Comparison of ENCODE assay signal across 16 cellular contexts in genomic region chr22:49811014-49811791, GRCh38. TPM values are rescaled to one million over a fixed set of nuclear protein-coding genes. Genes with fewer than 3 reads are reported as not detected.
DNase-seq lines count a peak whose midpoint lies in the region; ATAC-seq, FAIRE-seq and TF ChIP-seq lines count a peak whose summit lies in the region.
"Had no signal": no experiment of that assay in that cellular context is flagged by ENCODE, and none has a peak within 500 bp of the region (broad histone marks: within the 10 kb centered on the region; RNA-seq: fewer than 3 reads in every experiment).

No MANE protein-coding gene starts in this region.

- no peaks in the 10 kb centered on the region for H3K9me3 Mint-ChIP-seq in stimulated activated naive CD8-positive, alpha-beta T cell treated with anti-CD3 and anti-CD28 coated beads, Interleukin-15, Interleukin-2, amounts not matched to agents 100 ng/mL and 50 ng/mL, for 24 hours
- no peaks in the 10 kb centered on the region for H3K9me3 Mint-ChIP-seq in activated CD8-positive, alpha-beta T cell treated with anti-CD3 and anti-CD28 coated beads, Interleukin-2, amount 10 ng/mL, durations not matched to agents 7 days and 5 days (ENCODE audit: insufficient read depth)

- peak overlapping the region; percentile 15 for H3K4me3 Mint-ChIP-seq in stimulated activated naive CD8-positive, alpha-beta T cell treated with anti-CD3 and anti-CD28 coated beads, Interleukin-15, Interleukin-2, amounts not matched to agents 100 ng/mL and 50 ng/mL, for 24 hours
- H3K4me3 Mint-ChIP-seq in activated CD8-positive, alpha-beta T cell treated with anti-CD3 and anti-CD28 coated beads, Interleukin-2, amount 10 ng/mL, durations not matched to agents 7 days and 5 days, result no peak overlapping the region
- H3K4me3 Mint-ChIP-seq: brain had no signal

- peak in 1 of 2 donors; percentile 25 for TF ChIP-seq RAD21 in liver (IDR thresholded peaks at IDR 0.05)

- no peak for DNase-seq in stimulated activated naive CD8-positive, alpha-beta T cell treated with anti-CD3 and anti-CD28 coated beads, Interleukin-15, Interleukin-2, amounts not matched to agents 100 U/mL and 50 U/mL, for 24 hours
- DNase-seq in activated CD8-positive, alpha-beta T cell treated with anti-CD3 and anti-CD28 coated beads, Interleukin-2, amount 10 ng/mL, durations not matched to agents 7 days and 5 days, result no peak
- DNase-seq in H54 (ENCODE audit: insufficient read length, low spot score) (no peak), occipital lobe (lab: John Stamatoyannopoulos, UW) (no peak), cerebellar cortex (ENCODE audit: low spot score) (no peak), NCI-H345 treated with DMSO at 0.1 percent for 48 hours (lab: John Stamatoyannopoulos, UW; ENCODE audit: unreplicated experiment) (no peak)
- DNase-seq: activated CD4-positive, alpha-beta T cell treated with anti-CD3 and anti-CD28 coated beads for 48 hours; DMS53; effector CD8-positive, alpha-beta T cell; KG1; NCI-H1417 treated with DMSO at 0.1 percent for 48 hours had no signal

- no peaks in the 10 kb centered on the region for H3K9me3 ChIP-seq in liver (ENCODE audit: control insufficient read depth in 4 of 4, low read length in 3 of 4)
- H3K9me3 ChIP-seq: prostate gland had no signal

- H3K27ac ChIP-seq in liver (ENCODE audit: low read depth in 1 of 2, low read length in 2 of 2), result peak overlapping the region; percentile 73 to 74
- H3K27ac ChIP-seq: HL-60, prostate gland had no signal

- peaks cover 85% of the 10 kb centered on the region for H3K4me1 Mint-ChIP-seq in stimulated activated naive CD8-positive, alpha-beta T cell treated with anti-CD3 and anti-CD28 coated beads, Interleukin-15, Interleukin-2, amounts not matched to agents 100 ng/mL and 50 ng/mL, for 24 hours (ENCODE audit: low read depth)
- H3K4me1 Mint-ChIP-seq in activated CD8-positive, alpha-beta T cell treated with anti-CD3 and anti-CD28 coated beads, Interleukin-2, amount 10 ng/mL, durations not matched to agents 7 days and 5 days (ENCODE audit: low read depth), result peaks cover 81% of the 10 kb centered on the region

- peaks cover 50% of the 10 kb centered on the region for H3K36me3 Mint-ChIP-seq in stimulated activated naive CD8-positive, alpha-beta T cell treated with anti-CD3 and anti-CD28 coated beads, Interleukin-15, Interleukin-2, amounts not matched to agents 100 ng/mL and 50 ng/mL, for 24 hours (ENCODE audit: low read depth)
- H3K36me3 Mint-ChIP-seq in activated CD8-positive, alpha-beta T cell treated with anti-CD3 and anti-CD28 coated beads, Interleukin-2, amount 10 ng/mL, durations not matched to agents 7 days and 5 days (ENCODE audit: low read depth), result peaks cover 71% of the 10 kb centered on the region

- no peak for FAIRE-seq in H54 (lab: Jason Lieb, UNC)

- TF ChIP-seq CTCF in liver (IDR thresholded peaks at IDR 0.05; ENCODE audit: low read depth, low read length, missing input control), result no peak

- peaks cover 13 to 34% (median 27%) of the 10 kb centered on the region in 4 donors for H3K4me1 ChIP-seq in liver (ENCODE audit: control insufficient read depth in 4 of 4, insufficient read depth in 4 of 4, low read length in 3 of 4)
- H3K4me1 ChIP-seq: prostate gland had no signal

- CTCF ChIA-PET in activated CD8-positive, alpha-beta T cell treated with anti-CD3 and anti-CD28 coated beads, Interleukin-2, amount 10 ng/mL, durations not matched to agents 7 days and 5 days (lab: Charles Lee), result no interaction called here

- no peaks in the 10 kb centered on the region for H3K27me3 ChIP-seq in liver (ENCODE audit: control insufficient read depth in 4 of 4, insufficient read depth in 4 of 4, low read length in 3 of 4)

- H3K4me3 ChIP-seq in liver (ENCODE audit: low read depth in 1 of 3, low read length in 3 of 3), result no peak overlapping the region
- H3K4me3 ChIP-seq: prostate gland had no signal

- H3K27me3 Mint-ChIP-seq in stimulated activated naive CD8-positive, alpha-beta T cell treated with anti-CD3 and anti-CD28 coated beads, Interleukin-15, Interleukin-2, amounts not matched to agents 100 ng/mL and 50 ng/mL, for 24 hours, result no peaks in the 10 kb centered on the region
- no peaks in the 10 kb centered on the region for H3K27me3 Mint-ChIP-seq in activated CD8-positive, alpha-beta T cell treated with anti-CD3 and anti-CD28 coated beads, Interleukin-2, amount 10 ng/mL, durations not matched to agents 7 days and 5 days (ENCODE audit: low read depth)

- peak overlapping the region; percentile 76 for H3K27ac Mint-ChIP-seq in stimulated activated naive CD8-positive, alpha-beta T cell treated with anti-CD3 and anti-CD28 coated beads, Interleukin-15, Interleukin-2, amounts not matched to agents 100 ng/mL and 50 ng/mL, for 24 hours
- H3K27ac Mint-ChIP-seq in activated CD8-positive, alpha-beta T cell treated with anti-CD3 and anti-CD28 coated beads, Interleukin-2, amount 10 ng/mL, durations not matched to agents 7 days and 5 days, result peak overlapping the region; percentile 47

- peak overlapping the region in 1 of 2 donors; percentile 44 for H3K9ac ChIP-seq in liver (ENCODE audit: low read depth in 1 of 2, low read length in 2 of 2)

- ATAC-seq in stimulated activated naive CD8-positive, alpha-beta T cell treated with anti-CD3 and anti-CD28 coated beads, Interleukin-15, Interleukin-2, amounts not matched to agents 100 U/mL and 50 U/mL, for 24 hours, result no peak
- ATAC-seq in activated CD8-positive, alpha-beta T cell treated with anti-CD3 and anti-CD28 coated beads, Interleukin-2, amount 10 ng/mL, durations not matched to agents 7 days and 5 days, result no peak

- H3K36me3 ChIP-seq in liver (ENCODE audit: control insufficient read depth in 4 of 4, insufficient read depth in 3 of 4, low read depth in 1 of 4, low read length in 3 of 4), result peaks cover 0 to 6% (median 4%) of the 10 kb centered on the region in 4 donors
- H3K36me3 ChIP-seq: prostate gland had no signal

- no peak for TF ChIP-seq POLR2A in H54 (IDR thresholded peaks at IDR 0.05; ENCODE audit: low read depth, low read length)

- POLR2A ChIA-PET in activated CD8-positive, alpha-beta T cell treated with anti-CD3 and anti-CD28 coated beads, Interleukin-2, amount 10 ng/mL, durations not matched to agents 7 days and 5 days (lab: Charles Lee), result interaction anchor here (0.5 kb wide), 1 partner anchor 15 kb away, joined by 3 read pairs; no protein-coding TSS in a partner anchor

- 49% methylated on average over 18 of the region's 18 CpGs for WGBS in liver

TF ChIP-seq in liver, 16 proteins besides CTCF, POLR2A, EP300 and RAD21 (continues in another document):
- TF ChIP-seq ZBTB33 (IDR thresholded peaks at IDR 0.05), result no peak
- no peak for TF ChIP-seq NR2F2 (IDR thresholded peaks at IDR 0.05)
- TF ChIP-seq, protein P1, sequence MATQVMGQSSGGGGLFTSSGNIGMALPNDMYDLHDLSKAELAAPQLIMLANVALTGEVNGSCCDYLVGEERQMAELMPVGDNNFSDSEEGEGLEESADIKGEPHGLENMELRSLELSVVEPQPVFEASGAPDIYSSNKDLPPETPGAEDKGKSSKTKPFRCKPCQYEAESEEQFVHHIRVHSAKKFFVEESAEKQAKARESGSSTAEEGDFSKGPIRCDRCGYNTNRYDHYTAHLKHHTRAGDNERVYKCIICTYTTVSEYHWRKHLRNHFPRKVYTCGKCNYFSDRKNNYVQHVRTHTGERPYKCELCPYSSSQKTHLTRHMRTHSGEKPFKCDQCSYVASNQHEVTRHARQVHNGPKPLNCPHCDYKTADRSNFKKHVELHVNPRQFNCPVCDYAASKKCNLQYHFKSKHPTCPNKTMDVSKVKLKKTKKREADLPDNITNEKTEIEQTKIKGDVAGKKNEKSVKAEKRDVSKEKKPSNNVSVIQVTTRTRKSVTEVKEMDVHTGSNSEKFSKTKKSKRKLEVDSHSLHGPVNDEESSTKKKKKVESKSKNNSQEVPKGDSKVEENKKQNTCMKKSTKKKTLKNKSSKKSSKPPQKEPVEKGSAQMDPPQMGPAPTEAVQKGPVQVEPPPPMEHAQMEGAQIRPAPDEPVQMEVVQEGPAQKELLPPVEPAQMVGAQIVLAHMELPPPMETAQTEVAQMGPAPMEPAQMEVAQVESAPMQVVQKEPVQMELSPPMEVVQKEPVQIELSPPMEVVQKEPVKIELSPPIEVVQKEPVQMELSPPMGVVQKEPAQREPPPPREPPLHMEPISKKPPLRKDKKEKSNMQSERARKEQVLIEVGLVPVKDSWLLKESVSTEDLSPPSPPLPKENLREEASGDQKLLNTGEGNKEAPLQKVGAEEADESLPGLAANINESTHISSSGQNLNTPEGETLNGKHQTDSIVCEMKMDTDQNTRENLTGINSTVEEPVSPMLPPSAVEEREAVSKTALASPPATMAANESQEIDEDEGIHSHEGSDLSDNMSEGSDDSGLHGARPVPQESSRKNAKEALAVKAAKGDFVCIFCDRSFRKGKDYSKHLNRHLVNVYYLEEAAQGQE (IDR thresholded peaks at IDR 0.05), result no peak
- TF ChIP-seq RXRA (IDR thresholded peaks at IDR 0.05), result peak; percentile 52 to 80
- TF ChIP-seq TAF1 (conservative IDR thresholded peaks at IDR 0.05), result no peak
- no peak for TF ChIP-seq FOXA2 (IDR thresholded peaks at IDR 0.05)
- peak; percentile 62 for TF ChIP-seq HNF4G (IDR thresholded peaks at IDR 0.05)
- TF ChIP-seq YY1 (IDR thresholded peaks at IDR 0.05), result peak; percentile 73
- TF ChIP-seq JUND (IDR thresholded peaks at IDR 0.05), result no peak
- peak in 1 of 2 donors; percentile 69 for TF ChIP-seq EGR1 (IDR thresholded peaks at IDR 0.05; ENCODE audit: low read depth in 2 of 2)
- TF ChIP-seq FOXA1 (IDR thresholded peaks at IDR 0.05), result no peak

RNA-seq across cellular contexts. Expression of gene BRD1, which starts 16.5 kb away (rescaled TPM):
- total RNA-seq in activated CD8-positive, alpha-beta T cell treated with anti-CD3 and anti-CD28 coated beads, Interleukin-2, amount 10 ng/mL, durations not matched to agents 7 days and 5 days, result 10 to 100 TPM; 43.0 to 44.3 TPM
- total RNA-seq in liver (10 to 100 TPM; 15.7 to 20.7 TPM), occipital lobe (44.0 TPM)
- polyA plus RNA-seq in liver, result 1 to 10 TPM; 3.3 to 7.5 TPM

RNA-seq across cellular contexts. Expression of gene ZBED4, which starts 42.4 kb away (rescaled TPM):
- 10 to 100 TPM; 19.4 to 19.6 TPM for total RNA-seq in activated CD8-positive, alpha-beta T cell treated with anti-CD3 and anti-CD28 coated beads, Interleukin-2, amount 10 ng/mL, durations not matched to agents 7 days and 5 days
- total RNA-seq in liver (10 to 100 TPM in 1 of 2 donors, 1 to 10 TPM in 1; 6.5 to 10.3 TPM), occipital lobe (24.2 TPM)
- polyA plus RNA-seq in liver, result 1 to 10 TPM; 2.1 to 3.0 TPM
